In the genomic region with DNA sequence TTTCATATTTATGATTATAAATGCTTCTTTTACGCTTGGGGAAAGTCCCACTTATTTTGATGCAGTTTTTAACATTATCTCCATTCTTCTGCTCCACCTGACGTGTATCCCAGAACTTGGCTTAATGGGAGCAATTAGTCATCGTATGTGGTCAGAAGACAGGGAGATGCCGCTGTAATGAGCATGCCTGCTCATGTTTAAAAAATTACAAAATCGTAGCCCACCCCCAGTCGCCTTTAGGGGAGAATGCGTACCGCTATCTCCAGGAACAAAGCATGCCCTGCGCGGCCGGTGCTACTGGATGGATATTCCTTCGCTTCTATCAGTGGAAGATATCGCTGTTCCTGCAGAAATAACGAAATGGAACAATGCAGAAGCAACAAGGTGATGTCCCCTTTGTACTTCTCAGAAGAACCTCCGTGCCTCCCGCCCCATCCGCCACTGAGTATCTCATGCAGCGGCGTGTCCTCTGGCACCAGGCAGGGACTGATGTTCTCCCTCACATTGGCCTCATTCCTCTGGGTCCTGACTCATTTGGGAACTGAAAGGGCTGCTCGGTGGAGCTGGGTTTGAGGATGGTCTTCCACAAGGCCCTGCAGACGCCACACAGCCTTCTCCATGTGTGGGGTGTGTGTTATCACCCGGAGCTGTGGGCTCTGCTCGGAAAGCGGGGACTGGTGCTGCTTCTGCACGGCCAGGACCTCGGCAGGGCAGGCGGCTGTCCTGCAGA, we compare ENCODE assay signal across 1 cellular context.
A peak's percentile ranks its signal among the peaks of the same experiment; 100 is the strongest.
TF ChIP-seq lines count a peak whose summit lies in the region.

No MANE protein-coding gene starts in this region.

TF ChIP-seq in IMR-90, 13 proteins besides CTCF, POLR2A, EP300 and RAD21:
- no peak for TF ChIP-seq MXI1 (IDR thresholded peaks at IDR 0.05; ENCODE audit: borderline replicate concordance, low read depth, low read length)
- peak; percentile 57; the same call in 1 of the 2 replicates for TF ChIP-seq FOS (IDR thresholded peaks at IDR 0.05; ENCODE audit: low read depth, low read length)
- TF ChIP-seq RCOR1 (IDR thresholded peaks at IDR 0.05; ENCODE audit: insufficient replicate concordance, low read length), result peak; percentile 83
- TF ChIP-seq, protein P1, sequence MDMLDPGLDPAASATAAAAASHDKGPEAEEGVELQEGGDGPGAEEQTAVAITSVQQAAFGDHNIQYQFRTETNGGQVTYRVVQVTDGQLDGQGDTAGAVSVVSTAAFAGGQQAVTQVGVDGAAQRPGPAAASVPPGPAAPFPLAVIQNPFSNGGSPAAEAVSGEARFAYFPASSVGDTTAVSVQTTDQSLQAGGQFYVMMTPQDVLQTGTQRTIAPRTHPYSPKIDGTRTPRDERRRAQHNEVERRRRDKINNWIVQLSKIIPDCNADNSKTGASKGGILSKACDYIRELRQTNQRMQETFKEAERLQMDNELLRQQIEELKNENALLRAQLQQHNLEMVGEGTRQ (IDR thresholded peaks at IDR 0.05; ENCODE audit: low read depth, low read length), result peak; percentile 41; the same call in 1 of the 2 replicates
- no peak for TF ChIP-seq MAFK (IDR thresholded peaks at IDR 0.05; ENCODE audit: low read depth, low read length)
- peak; percentile 45; the same call in 1 of the 2 replicates for TF ChIP-seq BHLHE40 (IDR thresholded peaks at IDR 0.05; ENCODE audit: low read depth, low read length)
